17 cellular contexts compared by ENCODE assay signal in the genomic region with DNA sequence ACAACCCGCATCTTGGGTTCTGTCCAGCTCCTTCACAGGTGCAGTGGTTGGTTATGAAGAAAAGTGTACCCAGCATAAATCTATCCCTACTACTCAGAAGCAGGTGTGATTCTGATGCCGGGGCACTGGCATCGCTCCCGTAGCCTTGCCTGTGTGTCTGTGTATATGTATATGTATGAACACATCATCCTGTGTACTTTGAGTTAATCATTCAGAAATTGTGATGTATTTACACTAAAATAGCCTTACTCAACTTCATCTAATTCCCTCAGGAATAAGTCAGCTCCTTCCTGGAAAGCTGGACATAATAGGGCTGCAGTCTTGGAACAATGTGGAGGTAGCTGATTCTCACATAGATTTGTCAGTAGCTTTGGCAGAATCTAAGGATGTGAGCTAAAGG. TPM values are rescaled to one million over a fixed set of nuclear protein-coding genes. Genes with fewer than 3 reads are reported as not detected.
"Had no signal": no experiment of that assay in that cellular context is flagged by ENCODE, and none has a peak within 500 bp of the region (broad histone marks: within the 10 kb centered on the region; RNA-seq: fewer than 3 reads in every experiment).

No MANE protein-coding gene starts in this region.

- ATAC-seq: foreskin keratinocyte; heart left ventricle; left lobe of liver; mucosa of descending colon; naive thymus-derived CD8-positive, alpha-beta T cell; right cardiac atrium had no signal

- DNase-seq: activated naive CD8-positive, alpha-beta T cell treated with anti-CD3 and anti-CD28 coated beads, Interleukin-2, amount 10 ng/mL, durations not matched to agents 7 days and 5 days; aorta; dorsolateral prefrontal cortex; foreskin keratinocyte; heart left ventricle; mammary epithelial cell; mucosa of descending colon; naive thymus-derived CD8-positive, alpha-beta T cell; nucleus accumbens; right cardiac atrium; substantia nigra; transverse colon had no signal

- H3K9me3 Mint-ChIP-seq: naive thymus-derived CD8-positive, alpha-beta T cell had no signal

- H3K4me3 Mint-ChIP-seq: activated naive CD8-positive, alpha-beta T cell treated with anti-CD3 and anti-CD28 coated beads, Interleukin-2, amount 10 ng/mL, durations not matched to agents 7 days and 5 days; naive thymus-derived CD8-positive, alpha-beta T cell had no signal

- H3K4me3 ChIP-seq: breast epithelium, dorsolateral prefrontal cortex, esophagus muscularis mucosa, heart left ventricle, mucosa of descending colon, smooth muscle cell, transverse colon had no signal

- H3K27me3 Mint-ChIP-seq: activated naive CD8-positive, alpha-beta T cell treated with anti-CD3 and anti-CD28 coated beads, Interleukin-2, amount 10 ng/mL, durations not matched to agents 7 days and 5 days; naive thymus-derived CD8-positive, alpha-beta T cell had no signal

RNA-seq across cellular contexts. Expression of a gene that starts 6.7 kb away (rescaled TPM):
- total RNA-seq: aorta, breast epithelium, mucosa of descending colon, posterior vena cava, right cardiac atrium, transverse colon had no signal
